In genomic region chr3:86797946-86798345, GRCh38 we compare ENCODE assay signal across 8 cellular contexts.
"Had no signal": no experiment of that assay in that cellular context is flagged by ENCODE, and none has a peak within 500 bp of the region (broad histone marks: within the 10 kb centered on the region; RNA-seq: fewer than 3 reads in every experiment).

No MANE protein-coding gene starts in this region.

- H3K4me3 ChIP-seq: GM23338 had no signal

- H2AFZ ChIP-seq: GM23338 had no signal

- H3K4me2 ChIP-seq: GM23338 had no signal

- FAIRE-seq: H1, H54, HTR-8/SVneo had no signal

- H3K36me3 Mint-ChIP-seq: IgD-negative memory B cell had no signal

- H3K4me3 Mint-ChIP-seq: GM23338, H9, IgD-negative memory B cell had no signal

- H3K9me3 Mint-ChIP-seq: GM23338, H9, IgD-negative memory B cell had no signal

- H3K4me1 Mint-ChIP-seq: IgD-negative memory B cell had no signal

- H3K27me3 Mint-ChIP-seq: IgD-negative memory B cell had no signal

- ATAC-seq: GM23338 had no signal

- H3K27ac Mint-ChIP-seq: GM23338, H9 had no signal

- DNase-seq: H9, HCEC 1CT, KBM-7 had no signal
